25 cellular contexts compared by ENCODE assay signal in genomic region chr9:116673375-116673774, GRCh38.
"Had no signal": no experiment of that assay in that cellular context is flagged by ENCODE, and none has a peak within 500 bp of the region (broad histone marks: within the 10 kb centered on the region; RNA-seq: fewer than 3 reads in every experiment).

No MANE protein-coding gene starts in this region.

- H3K27me3 ChIP-seq: colonic mucosa, esophagus muscularis mucosa, foreskin keratinocyte, heart left ventricle, neural progenitor cell, pancreas, stomach had no signal

- H3K9me3 ChIP-seq: colonic mucosa, pancreas had no signal

- H3K27ac Mint-ChIP-seq: natural killer cell treated with Interleukin-12 subunit alpha and Interleukin-12 subunit beta and Interleukin-15 and Interleukin-18, amount 100 ng/mL, for 72 hours; neural progenitor cell; progenitor cell of endocrine pancreas had no signal

- ATAC-seq: foreskin keratinocyte; heart left ventricle; left colon; left ventricle myocardium superior; natural killer cell treated with Interleukin-12 subunit alpha and Interleukin-12 subunit beta and Interleukin-15 and Interleukin-18, amount 100 ng/mL, for 72 hours; pancreas; right cardiac atrium had no signal

- H3K36me3 ChIP-seq: colonic mucosa, esophagus muscularis mucosa, neural progenitor cell, pancreas, stomach, thoracic aorta had no signal

- H3K4me3 Mint-ChIP-seq: natural killer cell treated with Interleukin-12 subunit alpha and Interleukin-12 subunit beta and Interleukin-15 and Interleukin-18, amount 100 ng/mL, for 72 hours; neural progenitor cell had no signal

- H3K4me1 ChIP-seq: colonic mucosa, esophagus muscularis mucosa, foreskin keratinocyte, heart left ventricle, neural progenitor cell, pancreas, stomach had no signal

- DNase-seq: colonic mucosa; effector CD8-positive, alpha-beta T cell; foreskin keratinocyte; heart left ventricle; hippocampal formation; left colon; left ventricle myocardium superior; mesenchymal stem cell; midbrain; nucleus accumbens; pancreas; right cardiac atrium; small intestine; stimulated activated CD4-positive, alpha-beta T cell treated with anti-CD3 and anti-CD28 coated beads, Interleukin-12 subunit alpha, Interleukin-12 subunit beta, amount 100 ng/mL, for 4 hours; stimulated activated naive CD4-positive, alpha-beta T cell; stomach; substantia nigra; trophoblast cell had no signal

- H3K27me3 Mint-ChIP-seq: progenitor cell of endocrine pancreas had no signal

- H3K4me3 ChIP-seq: colonic mucosa, esophagus muscularis mucosa, heart left ventricle, lung, neural progenitor cell, pancreas, stomach, thoracic aorta had no signal

- H3K27ac ChIP-seq: colonic mucosa, epithelial cell of prostate, esophagus muscularis mucosa, foreskin keratinocyte, heart left ventricle, neural progenitor cell, pancreas, stomach, thoracic aorta had no signal
